ENCODE assay signal across 8 cellular contexts in genomic region chr16:58337090-58337444, GRCh38. TPM values are rescaled to one million over a fixed set of nuclear protein-coding genes. Genes with fewer than 3 reads are reported as not detected.
DNase-seq lines count a peak whose midpoint lies in the region; ATAC-seq, FAIRE-seq and TF ChIP-seq lines count a peak whose summit lies in the region.

No MANE protein-coding gene starts in this region.

- no peaks in the 10 kb centered on the region for H3K79me2 ChIP-seq in astrocyte (ENCODE audit: insufficient read depth, low read length)

- peak overlapping the region; percentile 4 for H3K4me3 ChIP-seq in astrocyte (ENCODE audit: insufficient read depth, low read depth, low read length)
- H3K4me3 ChIP-seq in subcutaneous abdominal adipose tissue (ENCODE audit: low read depth in 1 of 5, low read length in 5 of 5) = peak overlapping the region; percentile 41 to 72 (median 68)

- no peak for FAIRE-seq in astrocyte (lab: Jason Lieb, UNC)

- POLR2A ChIA-PET in activated CD8-positive, alpha-beta T cell treated with anti-CD3 and anti-CD28 coated beads for 36 hours (lab: Charles Lee) = interaction anchor here (0.9 to 2.2 kb wide), 2 partner anchors 149 to 151 kb away, joined by 5 to 6 read pairs; no protein-coding TSS in a partner anchor
- POLR2A ChIA-PET in activated CD8-positive, alpha-beta T cell treated with anti-CD3 and anti-CD28 coated beads, Interleukin-2, amount 10 ng/mL, durations not matched to agents 7 days and 5 days (lab: Charles Lee) = interaction anchor here (1.3 kb wide), 1 partner anchor 151 kb away, joined by 3 read pairs; no protein-coding TSS in a partner anchor

- no peaks in the 10 kb centered on the region for H4K20me1 ChIP-seq in astrocyte (ENCODE audit: insufficient read depth, low read length)

- CTCF ChIA-PET in activated CD8-positive, alpha-beta T cell treated with anti-CD3 and anti-CD28 coated beads for 36 hours (lab: Charles Lee) = interaction anchor here (0.6 to 8.8 kb wide), 56 partner anchors 8 to 541 kb away, joined by 3 to 201 read pairs (median 5); partner anchors contain the start of genes GINS3, NDRG4 and PRSS54
- CTCF ChIA-PET in activated CD8-positive, alpha-beta T cell treated with anti-CD3 and anti-CD28 coated beads, Interleukin-2, amount 10 ng/mL, durations not matched to agents 7 days and 5 days (lab: Charles Lee) = interaction anchor here (0.7 to 5.2 kb wide), 37 partner anchors 8 to 419 kb away, joined by 3 to 149 read pairs (median 4); partner anchors contain the start of genes GINS3 and NDRG4

- H3K27ac ChIP-seq in astrocyte (ENCODE audit: low read depth, low read length) (no peak overlapping the region), subcutaneous abdominal adipose tissue (ENCODE audit: low read depth, low read length) (peak overlapping the region; percentile 73)

- ATAC-seq in activated CD8-positive, alpha-beta T cell treated with anti-CD3 and anti-CD28 coated beads for 36 hours = no peak
- ATAC-seq in activated CD8-positive, alpha-beta T cell treated with anti-CD3 and anti-CD28 coated beads, Interleukin-2, amount 10 ng/mL, durations not matched to agents 7 days and 5 days = no peak
- ATAC-seq in left colon = peak; percentile 61
- ATAC-seq in activated T-cell treated with anti-CD3 and anti-CD28 coated beads, Interleukin-2, amount 50 U/mL, for 4 hours = no peak
- no peak for ATAC-seq in GM21423 (IDR thresholded peaks at IDR 0.05; ENCODE audit: unreplicated experiment)
- no peak for ATAC-seq in HG03342 (IDR thresholded peaks at IDR 0.05; ENCODE audit: unreplicated experiment)

- H3K36me3 ChIP-seq in astrocyte (ENCODE audit: insufficient read depth, low read length) (no peaks in the 10 kb centered on the region), subcutaneous abdominal adipose tissue (ENCODE audit: control insufficient read depth in 5 of 5, insufficient read depth in 5 of 5, low read length in 5 of 5) (no peaks in the 10 kb centered on the region)

- peaks cover 4% of the 10 kb centered on the region for H3K27me3 Mint-ChIP-seq in activated CD8-positive, alpha-beta T cell treated with anti-CD3 and anti-CD28 coated beads for 36 hours
- peaks cover 1% of the 10 kb centered on the region for H3K27me3 Mint-ChIP-seq in activated CD8-positive, alpha-beta T cell treated with anti-CD3 and anti-CD28 coated beads, Interleukin-2, amount 10 ng/mL, durations not matched to agents 7 days and 5 days (ENCODE audit: low read depth)
- no peaks in the 10 kb centered on the region for H3K27me3 Mint-ChIP-seq in astrocyte (ENCODE audit: low read depth, unreplicated experiment)
- peaks cover 13% of the 10 kb centered on the region for H3K27me3 Mint-ChIP-seq in activated T-cell treated with anti-CD3 and anti-CD28 coated beads, Interleukin-2, amount 50 U/mL, for 4 hours (ENCODE audit: low read depth)

- DNase-seq in activated CD8-positive, alpha-beta T cell treated with anti-CD3 and anti-CD28 coated beads for 36 hours = no peak
- no peak for DNase-seq in activated CD8-positive, alpha-beta T cell treated with anti-CD3 and anti-CD28 coated beads, Interleukin-2, amount 10 ng/mL, durations not matched to agents 7 days and 5 days
- no peak for DNase-seq in astrocyte (ENCODE audit: low read depth)
- DNase-seq in left colon = peak in 1 of 2 donors; percentile 6
- no peak for DNase-seq in activated T-cell treated with anti-CD3 and anti-CD28 coated beads, Interleukin-2, amount 50 U/mL, for 4 hours

- H3K27ac Mint-ChIP-seq in activated CD8-positive, alpha-beta T cell treated with anti-CD3 and anti-CD28 coated beads for 36 hours = no peak overlapping the region
- no peak overlapping the region for H3K27ac Mint-ChIP-seq in activated CD8-positive, alpha-beta T cell treated with anti-CD3 and anti-CD28 coated beads, Interleukin-2, amount 10 ng/mL, durations not matched to agents 7 days and 5 days
- no peak overlapping the region for H3K27ac Mint-ChIP-seq in astrocyte (ENCODE audit: unreplicated experiment)

- H3K9ac ChIP-seq in astrocyte (ENCODE audit: low read length) = no peak overlapping the region
- H3K9ac ChIP-seq in subcutaneous abdominal adipose tissue (ENCODE audit: low read length in 5 of 5) = peak overlapping the region in 3 of 5 donors; percentile 16 to 55 (median 45)

- H3K4me3 Mint-ChIP-seq in activated CD8-positive, alpha-beta T cell treated with anti-CD3 and anti-CD28 coated beads for 36 hours = peak overlapping the region; percentile 40
- no peak overlapping the region for H3K4me3 Mint-ChIP-seq in activated CD8-positive, alpha-beta T cell treated with anti-CD3 and anti-CD28 coated beads, Interleukin-2, amount 10 ng/mL, durations not matched to agents 7 days and 5 days
- H3K4me3 Mint-ChIP-seq in astrocyte (ENCODE audit: unreplicated experiment) = no peak overlapping the region
- no peak overlapping the region for H3K4me3 Mint-ChIP-seq in activated T-cell treated with anti-CD3 and anti-CD28 coated beads, Interleukin-2, amount 50 U/mL, for 4 hours

- H3K27me3 ChIP-seq in astrocyte (ENCODE audit: insufficient read depth, low read length) (no peaks in the 10 kb centered on the region), subcutaneous abdominal adipose tissue (ENCODE audit: control insufficient read depth in 5 of 5, insufficient read depth in 4 of 5, low read length in 5 of 5) (no peaks in the 10 kb centered on the region)

- H3K4me1 Mint-ChIP-seq in activated CD8-positive, alpha-beta T cell treated with anti-CD3 and anti-CD28 coated beads for 36 hours (ENCODE audit: low read depth) = peaks cover 6% of the 10 kb centered on the region
- peaks cover 8% of the 10 kb centered on the region for H3K4me1 Mint-ChIP-seq in activated CD8-positive, alpha-beta T cell treated with anti-CD3 and anti-CD28 coated beads, Interleukin-2, amount 10 ng/mL, durations not matched to agents 7 days and 5 days (ENCODE audit: low read depth)
- H3K4me1 Mint-ChIP-seq in astrocyte (ENCODE audit: low read depth, unreplicated experiment) = peaks cover 1% of the 10 kb centered on the region
- H3K4me1 Mint-ChIP-seq in activated T-cell treated with anti-CD3 and anti-CD28 coated beads, Interleukin-2, amount 50 U/mL, for 4 hours (ENCODE audit: low read depth) = peaks cover 4% of the 10 kb centered on the region

- peak overlapping the region; percentile 37 for H2AFZ ChIP-seq in astrocyte (ENCODE audit: low read depth, low read length)

- no peaks in the 10 kb centered on the region for H3K4me1 ChIP-seq in astrocyte (ENCODE audit: insufficient read depth, low read length)
- peaks cover 0 to 21% (median 12%) of the 10 kb centered on the region in 5 donors for H3K4me1 ChIP-seq in subcutaneous abdominal adipose tissue (ENCODE audit: control insufficient read depth in 5 of 5, insufficient read depth in 5 of 5, low read length in 5 of 5)

- no peaks in the 10 kb centered on the region for H3K36me3 Mint-ChIP-seq in activated CD8-positive, alpha-beta T cell treated with anti-CD3 and anti-CD28 coated beads for 36 hours (ENCODE audit: low read depth)
- no peaks in the 10 kb centered on the region for H3K36me3 Mint-ChIP-seq in activated CD8-positive, alpha-beta T cell treated with anti-CD3 and anti-CD28 coated beads, Interleukin-2, amount 10 ng/mL, durations not matched to agents 7 days and 5 days (ENCODE audit: low read depth)
- H3K36me3 Mint-ChIP-seq in astrocyte (ENCODE audit: low read depth, unreplicated experiment) = no peaks in the 10 kb centered on the region
- H3K36me3 Mint-ChIP-seq in activated T-cell treated with anti-CD3 and anti-CD28 coated beads, Interleukin-2, amount 50 U/mL, for 4 hours (ENCODE audit: insufficient read depth) = no peaks in the 10 kb centered on the region

- H3K9me3 Mint-ChIP-seq in activated CD8-positive, alpha-beta T cell treated with anti-CD3 and anti-CD28 coated beads for 36 hours = no peaks in the 10 kb centered on the region
- H3K9me3 Mint-ChIP-seq in activated CD8-positive, alpha-beta T cell treated with anti-CD3 and anti-CD28 coated beads, Interleukin-2, amount 10 ng/mL, durations not matched to agents 7 days and 5 days (ENCODE audit: insufficient read depth) = no peaks in the 10 kb centered on the region
- H3K9me3 Mint-ChIP-seq in astrocyte (ENCODE audit: unreplicated experiment) = no peaks in the 10 kb centered on the region
- no peaks in the 10 kb centered on the region for H3K9me3 Mint-ChIP-seq in activated T-cell treated with anti-CD3 and anti-CD28 coated beads, Interleukin-2, amount 50 U/mL, for 4 hours

- TF ChIP-seq CTCF in activated CD8-positive, alpha-beta T cell treated with anti-CD3 and anti-CD28 coated beads for 36 hours (IDR thresholded peaks at IDR 0.05) = no peak
- no peak for TF ChIP-seq CTCF in astrocyte (IDR thresholded peaks at IDR 0.05; ENCODE audit: insufficient read depth, low read depth, low read length)

- H3K9me3 ChIP-seq in astrocyte (ENCODE audit: insufficient read depth, low read depth, low read length) (no peaks in the 10 kb centered on the region), subcutaneous abdominal adipose tissue (ENCODE audit: control insufficient read depth in 5 of 5, low read length in 5 of 5) (no peaks in the 10 kb centered on the region)

- H3K4me2 ChIP-seq in astrocyte (ENCODE audit: low read length) = peak overlapping the region; percentile 77

- intact Hi-C loops in activated CD8-positive, alpha-beta T cell treated with anti-CD3 and anti-CD28 coated beads for 36 hours (cut with micrococcal nuclease) = loop anchor here (2.0 to 5.0 kb wide), 2 partner anchors 56 to 415 kb away; partner anchors contain the start of gene GINS3
- intact Hi-C loops in left colon (cut with DNase I, micrococcal nuclease) = loop anchor here (2.0 to 10.0 kb wide), 2 partner anchors 150 to 158 kb away; no protein-coding TSS in a partner anchor

RNA-seq across cellular contexts. Expression of gene PRSS54, which starts 42.2 kb away (rescaled TPM):
- not detected for total RNA-seq in activated CD8-positive, alpha-beta T cell treated with anti-CD3 and anti-CD28 coated beads for 36 hours
- not detected for total RNA-seq in activated CD8-positive, alpha-beta T cell treated with anti-CD3 and anti-CD28 coated beads, Interleukin-2, amount 10 ng/mL, durations not matched to agents 7 days and 5 days
- total RNA-seq in astrocyte = not detected in 2 replicates
- not detected for total RNA-seq in left colon
- not detected for total RNA-seq in activated T-cell treated with anti-CD3 and anti-CD28 coated beads, Interleukin-2, amount 50 U/mL, for 4 hours

RNA-seq across cellular contexts. Expression of gene GINS3, which starts 55.2 kb away (rescaled TPM):
- 10 to 100 TPM; 16.0 to 18.1 TPM for total RNA-seq in activated CD8-positive, alpha-beta T cell treated with anti-CD3 and anti-CD28 coated beads for 36 hours
- 10 to 100 TPM; 16.3 to 18.0 TPM for total RNA-seq in activated CD8-positive, alpha-beta T cell treated with anti-CD3 and anti-CD28 coated beads, Interleukin-2, amount 10 ng/mL, durations not matched to agents 7 days and 5 days
- total RNA-seq in astrocyte (2.5 and 3.6 TPM in 2 replicates), left colon (1 to 10 TPM; 2.8 to 3.3 TPM)
- 10 to 100 TPM; 20.7 to 23.2 (median 22.1) TPM for total RNA-seq in activated T-cell treated with anti-CD3 and anti-CD28 coated beads, Interleukin-2, amount 50 U/mL, for 4 hours
